17 cellular contexts compared by ENCODE assay signal in genomic region chr11:36214976-36215687, GRCh38.
DNase-seq lines count a peak whose midpoint lies in the region; ATAC-seq and TF ChIP-seq lines count a peak whose summit lies in the region.
"Had no signal": no experiment of that assay in that cellular context is flagged by ENCODE, and none has a peak within 500 bp of the region (broad histone marks: within the 10 kb centered on the region; RNA-seq: fewer than 3 reads in every experiment).

No MANE protein-coding gene starts in this region.

- H3K56ac ChIP-seq in H9 (ENCODE audit: insufficient read length, low read depth, low read length), result no peak overlapping the region

- DNase-seq in H9, result no peak
- DNase-seq in breast epithelium (ENCODE audit: low spot score in 2 of 2), result no peak
- DNase-seq in head of caudate nucleus, result peak in 35 of 42 donors; percentile 18 to 68 (median 36)
- DNase-seq in pons (ENCODE audit: low spot score), result peak; percentile 55
- no peak for DNase-seq in iPS-NIHi7 (ENCODE audit: extremely low spot score)
- DNase-seq in kidney glomerular epithelial cell (lab: John Stamatoyannopoulos, UW), result no peak
- DNase-seq in activated T-cell treated with anti-CD3 and anti-CD28 coated beads, Interleukin-2, amount 50 U/mL, for 72 hours, result no peak
- DNase-seq: ACHN; CD4-positive, alpha-beta memory T cell; KBM-7; NCI-H1092; NCI-H1694; NCI-H510A; NCI-H82; Peyer's patch; SHP77 had no signal

- H2BK15ac ChIP-seq in H9 (ENCODE audit: low read depth, low read length), result no peak overlapping the region

- no peak overlapping the region for H2AFZ ChIP-seq in H9 (ENCODE audit: low read length)

- intact Hi-C loops in breast epithelium (cut with DNase I; ENCODE audit: low total_unique reads) (no loop called here), head of caudate nucleus (cut with DNase I) (no loop called here)

- H3K9ac ChIP-seq in H9 (ENCODE audit: extremely low read depth, insufficient read length, low read length), result no peak overlapping the region

- H2BK12ac ChIP-seq in H9 (ENCODE audit: insufficient read length, low read depth, low read length), result no peak overlapping the region

- peaks cover 0 to 4% (median 3%) of the 10 kb centered on the region in 3 experiments; a peak in 4 of 7 replicates for H3K36me3 Mint-ChIP-seq in H9 (ENCODE audit: insufficient read depth in 1 of 3, low read depth in 3 of 3)
- no peaks in the 10 kb centered on the region for H3K36me3 Mint-ChIP-seq in activated T-cell treated with anti-CD3 and anti-CD28 coated beads, Interleukin-2, amount 50 U/mL, for 72 hours (ENCODE audit: insufficient read depth in 2 of 2)

- no peak overlapping the region for H3K4ac ChIP-seq in H9 (ENCODE audit: low read depth, low read length)

- peak overlapping the region; percentile 16; the same call in 1 of the 2 replicates for H3K14ac ChIP-seq in H9 (ENCODE audit: insufficient read depth, low read length)

- peak overlapping the region in 1 of 3 experiments; percentile 22; a peak in 2 of 7 replicates for H3K27ac Mint-ChIP-seq in H9
- no peak overlapping the region for H3K27ac Mint-ChIP-seq in activated T-cell treated with anti-CD3 and anti-CD28 coated beads, Interleukin-2, amount 50 U/mL, for 72 hours
- H3K27ac Mint-ChIP-seq: B cell had no signal

- no peaks in the 10 kb centered on the region for H3K79me1 ChIP-seq in H9 (ENCODE audit: insufficient read depth, low read depth, low read length, poor library complexity, severe bottlenecking)

- H3K27me3 ChIP-seq in H9 (ENCODE audit: insufficient read depth, low read length) (no peaks in the 10 kb centered on the region), breast epithelium (no peaks in the 10 kb centered on the region)
- H3K27me3 ChIP-seq: Peyer's patch had no signal

- H3K4me1 Mint-ChIP-seq in H9, result peaks cover 13 to 24% of the 10 kb centered on the region in 2 experiments
- no peaks in the 10 kb centered on the region for H3K4me1 Mint-ChIP-seq in activated T-cell treated with anti-CD3 and anti-CD28 coated beads, Interleukin-2, amount 50 U/mL, for 72 hours (ENCODE audit: low read depth)
- H3K4me1 Mint-ChIP-seq: B cell; CD4-positive, alpha-beta memory T cell had no signal

- H3K79me2 ChIP-seq in H9 (ENCODE audit: insufficient read depth, low read length), result no peaks in the 10 kb centered on the region

- no peak overlapping the region for H3K4me2 ChIP-seq in H9 (ENCODE audit: insufficient read depth, insufficient read length, low read length)

- no peak overlapping the region for H2BK5ac ChIP-seq in H9 (ENCODE audit: insufficient read length, low read length)

- H3K18ac ChIP-seq in H9 (ENCODE audit: insufficient read length, low read depth, low read length), result no peak overlapping the region

- no peak overlapping the region for H4K91ac ChIP-seq in H9 (ENCODE audit: insufficient read length, low read depth, low read length)

- TF ChIP-seq CTCF in H9 (conservative IDR thresholded peaks at IDR 0.05) (no peak), breast epithelium (IDR thresholded peaks at IDR 0.05) (no peak)

- no peaks in the 10 kb centered on the region for H3K9me3 ChIP-seq in H9 (ENCODE audit: control insufficient read depth, low read depth, low read length)
- H3K9me3 ChIP-seq in breast epithelium, result peaks cover 3 to 6% of the 10 kb centered on the region in 2 donors

- H3T11ph ChIP-seq in H9 (ENCODE audit: low read length), result no peak overlapping the region

- H4K8ac ChIP-seq in H9 (replicated peaks; ENCODE audit: insufficient read length, low read depth, low read length), result no peak overlapping the region

- H2BK20ac ChIP-seq in H9 (ENCODE audit: low read depth, low read length, poor library complexity, severe bottlenecking), result no peak overlapping the region

- H3K27ac ChIP-seq in H9 (ENCODE audit: insufficient read length, low read depth, low read length) (no peak overlapping the region), breast epithelium (peak overlapping the region; percentile 5 to 24)
- H3K27ac ChIP-seq: Peyer's patch had no signal

- peaks cover 1% of the 10 kb centered on the region; the same call in 1 of the 2 replicates for H3K27me3 Mint-ChIP-seq in H9 (ENCODE audit: low read depth)
- peaks cover 15% of the 10 kb centered on the region for H3K27me3 Mint-ChIP-seq in activated T-cell treated with anti-CD3 and anti-CD28 coated beads, Interleukin-2, amount 50 U/mL, for 72 hours (ENCODE audit: low read depth)

- H3K23me2 ChIP-seq in H9 (ENCODE audit: insufficient read length, low read depth, low read length, poor library complexity, severe bottlenecking), result no peaks in the 10 kb centered on the region

- ATAC-seq in activated T-cell treated with anti-CD3 and anti-CD28 coated beads, Interleukin-2, amount 50 U/mL, for 72 hours (replicated peaks in 1 of 2), result no peak

- H3K36me3 ChIP-seq in breast epithelium, result no peaks in the 10 kb centered on the region
- H3K36me3 ChIP-seq: Peyer's patch had no signal

- H4K5ac ChIP-seq in H9 (ENCODE audit: insufficient read length, low read depth, low read length), result no peak overlapping the region

- no peak overlapping the region for H3K23ac ChIP-seq in H9 (ENCODE audit: insufficient read length, low read depth, low read length)

- WGBS in H9 (ENCODE audit: extremely low coverage, insufficient read length, low lambda C conversion rate), result no CpG with 5 or more reads among the region's 13 CpGs

- H3K4me3 Mint-ChIP-seq in H9, result no peak overlapping the region
- no peak overlapping the region for H3K4me3 Mint-ChIP-seq in activated T-cell treated with anti-CD3 and anti-CD28 coated beads, Interleukin-2, amount 50 U/mL, for 72 hours
- H3K4me3 Mint-ChIP-seq: B cell; CD4-positive, alpha-beta memory T cell had no signal

- no peaks in the 10 kb centered on the region for H4K20me1 ChIP-seq in H9 (ENCODE audit: control insufficient read depth, insufficient read depth, insufficient read length)

- peaks cover 6 to 8% of the 10 kb centered on the region in 2 experiments; a peak in 4 of 5 replicates for H3K9me3 Mint-ChIP-seq in H9
- H3K9me3 Mint-ChIP-seq in activated T-cell treated with anti-CD3 and anti-CD28 coated beads, Interleukin-2, amount 50 U/mL, for 72 hours, result no peaks in the 10 kb centered on the region

- H3K4me1 ChIP-seq in H9 (ENCODE audit: insufficient read depth, low read length) (no peaks in the 10 kb centered on the region), breast epithelium (no peaks in the 10 kb centered on the region)
- H3K4me1 ChIP-seq: Peyer's patch had no signal

- no peak for TF ChIP-seq POLR2A in breast epithelium (IDR thresholded peaks at IDR 0.05)

- H2BK120ac ChIP-seq in H9 (ENCODE audit: low read depth, low read length, poor library complexity, severe bottlenecking), result no peak overlapping the region

- H3K4me3 ChIP-seq in breast epithelium, result no peak overlapping the region
- H3K4me3 ChIP-seq: Peyer's patch had no signal

- no peak overlapping the region for H2AK5ac ChIP-seq in H9 (ENCODE audit: insufficient read length, low read length)

Comparison
In these comparisons a context has a peak if more than half of its experiments do, and no peak if none do; other contexts are left out.
1. DNase-seq: peak in head of caudate nucleus (35 of 42) and pons (single experiment); none in H9 (single experiment), breast epithelium (0 of 2), iPS-NIHi7 (single experiment), kidney glomerular epithelial cell (single experiment) and activated T-cell treated with anti-CD3 and anti-CD28 coated beads, Interleukin-2, amount 50 U/mL, for 72 hours (0 of 2).